18 cellular contexts compared by ENCODE assay signal in the genomic region with DNA sequence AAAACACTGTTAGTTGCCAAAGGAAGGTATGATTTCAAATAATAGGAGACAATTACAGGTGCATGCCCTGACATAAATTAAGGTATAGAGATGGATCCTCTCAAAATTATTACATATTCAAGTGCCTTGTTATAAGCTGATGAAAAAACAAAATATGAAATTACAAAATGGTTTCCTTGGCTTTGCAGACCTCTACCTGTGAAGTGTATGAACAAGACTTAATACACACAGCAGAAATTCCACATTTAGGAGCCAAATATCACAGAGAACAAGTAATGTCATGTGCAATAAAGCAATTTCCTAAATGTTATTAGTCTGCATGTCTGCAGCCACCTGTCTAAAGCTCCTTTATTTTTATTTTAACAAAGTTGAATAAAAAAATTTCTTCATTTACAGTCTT.
DNase-seq lines count a peak whose midpoint lies in the region; TF ChIP-seq lines count a peak whose summit lies in the region.
"Had no signal": no experiment of that assay in that cellular context is flagged by ENCODE, and none has a peak within 500 bp of the region (broad histone marks: within the 10 kb centered on the region; RNA-seq: fewer than 3 reads in every experiment).

No MANE protein-coding gene starts in this region.

- peak; percentile 52 for TF ChIP-seq RAD21 in SK-N-SH (IDR thresholded peaks at IDR 0.05; ENCODE audit: low read length)

- in situ Hi-C loops in GM23248 (cut with MboI): loop anchor here (10.0 to 25.0 kb wide), 2 partner anchors 133 to 906 kb away; no protein-coding TSS in a partner anchor

- POLR2A ChIA-PET in SK-N-SH (lab: Yijun Ruan, JAX): interaction anchor here (0.8 kb wide), 1 partner anchor 150 kb away, joined by 3 read pairs; no protein-coding TSS in a partner anchor

- H3K27ac ChIP-seq in GM23248 (no peak overlapping the region), SK-N-SH (ENCODE audit: low read depth in 2 of 2, low read length in 1 of 2) (peak overlapping the region in 1 of 2 experiments; percentile 8; a peak in 3 of 4 replicates), smooth muscle cell (ENCODE audit: low read depth) (no peak overlapping the region), Peyer's patch (no peak overlapping the region)
- H3K27ac ChIP-seq: adrenal gland, heart left ventricle, tibial nerve, VCaP had no signal

- H3K9me3 ChIP-seq in GM23248 (ENCODE audit: low read depth) (no peaks in the 10 kb centered on the region), SK-N-SH (no peaks in the 10 kb centered on the region), smooth muscle cell (replicated peaks; ENCODE audit: low read depth) (no peaks in the 10 kb centered on the region), Peyer's patch (no peaks in the 10 kb centered on the region)
- H3K9me3 ChIP-seq: adrenal gland, heart left ventricle, mucosa of descending colon, tibial nerve had no signal

- no peaks in the 10 kb centered on the region for H3K36me3 ChIP-seq in GM23248 (ENCODE audit: low read depth)
- H3K36me3 ChIP-seq in SK-N-SH (replicated peaks in 1 of 2; ENCODE audit: control insufficient read depth in 1 of 2, insufficient read depth in 2 of 2, low read length in 1 of 2): peaks cover 0 to 14% of the 10 kb centered on the region in 2 experiments
- no peaks in the 10 kb centered on the region for H3K36me3 ChIP-seq in smooth muscle cell (ENCODE audit: low read depth)
- H3K36me3 ChIP-seq in Peyer's patch: no peaks in the 10 kb centered on the region
- H3K36me3 ChIP-seq: adrenal gland, heart left ventricle, tibial nerve had no signal

- H3K4me1 ChIP-seq in GM23248 (ENCODE audit: insufficient read depth): peaks cover 24% of the 10 kb centered on the region
- H3K4me1 ChIP-seq in SK-N-SH (ENCODE audit: control insufficient read depth in 1 of 2, insufficient read depth in 2 of 2, low read depth in 1 of 2, low read length in 1 of 2): peaks cover 14 to 31% of the 10 kb centered on the region in 2 experiments
- peaks cover 5% of the 10 kb centered on the region for H3K4me1 ChIP-seq in smooth muscle cell (ENCODE audit: low read depth)
- H3K4me1 ChIP-seq in Peyer's patch: peaks cover 0 to 3% (median 0%) of the 10 kb centered on the region in 4 donors
- H3K4me1 ChIP-seq: adrenal gland, heart left ventricle had no signal

- TF ChIP-seq CTCF in GM12865 (IDR thresholded peaks at IDR 0.05; ENCODE audit: insufficient read depth, low read depth, low read length, missing control alignments): peak; percentile 4
- TF ChIP-seq CTCF in SK-N-SH (IDR thresholded peaks at IDR 0.05): no peak; the same call in 1 of the 2 replicates
- TF ChIP-seq CTCF in smooth muscle cell (IDR thresholded peaks at IDR 0.05; ENCODE audit: borderline replicate concordance, insufficient read depth, poor library complexity, severe bottlenecking): no peak
- peak in 1 of 6 experiments; percentile 3 for TF ChIP-seq CTCF in Peyer's patch (IDR thresholded peaks at IDR 0.05)

- H3F3A ChIP-seq in GM23248 (ENCODE audit: insufficient read depth) (peaks cover 15% of the 10 kb centered on the region; the same call in 1 of the 2 replicates), SK-N-SH (replicated peaks; ENCODE audit: insufficient read depth) (peaks cover 27% of the 10 kb centered on the region), smooth muscle cell (ENCODE audit: low read depth) (no peaks in the 10 kb centered on the region)

- TF ChIP-seq EP300 in SK-N-SH (IDR thresholded peaks at IDR 0.05; ENCODE audit: borderline replicate concordance in 1 of 2, low read depth in 1 of 2, low read length in 1 of 2): no peak

- H4K20me1 ChIP-seq in GM23248 (ENCODE audit: insufficient read depth) (no peaks in the 10 kb centered on the region), SK-N-SH (ENCODE audit: insufficient read depth) (no peaks in the 10 kb centered on the region), smooth muscle cell (ENCODE audit: low read depth) (no peaks in the 10 kb centered on the region)

- H3K79me2 ChIP-seq in GM23248 (ENCODE audit: insufficient read depth) (peaks cover 61% of the 10 kb centered on the region), SK-N-SH (ENCODE audit: insufficient read depth) (peaks cover 90% of the 10 kb centered on the region), smooth muscle cell (ENCODE audit: low read depth) (peaks cover 89% of the 10 kb centered on the region)

- H3K4me3 ChIP-seq in GM12865 (ENCODE audit: low read depth, low read length): no peak overlapping the region
- no peak overlapping the region for H3K4me3 ChIP-seq in GM23248
- H3K4me3 ChIP-seq in SK-N-SH (ENCODE audit: low read depth in 2 of 2, low read length in 1 of 2): no peak overlapping the region
- H3K4me3 ChIP-seq in smooth muscle cell: no peak overlapping the region
- H3K4me3 ChIP-seq in Peyer's patch: no peak overlapping the region
- H3K4me3 ChIP-seq: adrenal gland, heart left ventricle, mucosa of descending colon, tibial nerve had no signal

- H3K9me2 ChIP-seq in GM23248 (ENCODE audit: insufficient read depth) (no peaks in the 10 kb centered on the region), SK-N-SH (no peaks in the 10 kb centered on the region)

- no peak overlapping the region for H3K9ac ChIP-seq in GM23248
- no peak overlapping the region for H3K9ac ChIP-seq in SK-N-SH
- no peak overlapping the region for H3K9ac ChIP-seq in smooth muscle cell (ENCODE audit: low read depth)

- H2AFZ ChIP-seq in GM23248 (no peak overlapping the region), SK-N-SH (ENCODE audit: low read depth) (no peak overlapping the region), smooth muscle cell (ENCODE audit: low read depth) (no peak overlapping the region)

- TF ChIP-seq POLR2A in Peyer's patch (IDR thresholded peaks at IDR 0.05): no peak

- H3K4me2 ChIP-seq in GM23248 (ENCODE audit: unreplicated experiment) (peak overlapping the region; percentile 38), SK-N-SH (0 out of 2 replicates have a peak overlapping the region, but pooled peaks have one; percentile 3), smooth muscle cell (peak overlapping the region; percentile 52)

- CTCF ChIA-PET in SK-N-SH (lab: Yijun Ruan, JAX): interaction anchor here (0.6 to 3.8 kb wide), 22 partner anchors 9 to 1600 kb away, joined by 3 to 56 read pairs (median 3); a partner anchor contains a TSS

- H3K27me3 ChIP-seq in GM23248 (replicated peaks; ENCODE audit: insufficient read depth) (no peaks in the 10 kb centered on the region), SK-N-SH (ENCODE audit: insufficient read depth) (no peaks in the 10 kb centered on the region), smooth muscle cell (ENCODE audit: low read depth) (no peaks in the 10 kb centered on the region), Peyer's patch (no peaks in the 10 kb centered on the region)
- H3K27me3 ChIP-seq: adrenal gland, heart left ventricle, tibial nerve had no signal

- DNase-seq in GM12865 (ENCODE audit: low read depth): no peak
- DNase-seq in GM23248: no peak
- no peak for DNase-seq in SK-N-SH
- DNase-seq in smooth muscle cell (lab: John Stamatoyannopoulos, UW; ENCODE audit: unreplicated experiment): no peak
- DNase-seq in iPS-NIHi7 (ENCODE audit: extremely low spot score): no peak
- no peak for DNase-seq in dedifferentiated amniotic fluid mesenchymal stem cell (ENCODE audit: extremely low spot score)
- DNase-seq in Peyer's patch: no peak
- DNase-seq: activated CD4-positive, alpha-beta T cell treated with anti-CD3 and anti-CD28 coated beads, Interleukin-2, amount 50 U/mL, for 1 hour; activated CD8-positive, alpha-beta memory T cell treated with anti-CD3 and anti-CD28 coated beads, Interleukin-2, amount 50 U/mL, for 48 hours; activated effector memory CD4-positive, alpha-beta T cell treated with Interleukin-2 at 50 U/mL for 16 hours; cortex of kidney; heart left ventricle; stimulated activated CD4-positive, alpha-beta T cell treated with anti-CD3 and anti-CD28 coated beads, Interleukin-2, amount 100 ng/mL, for 48 hours; T-helper 17 cell had no signal

TF ChIP-seq in SK-N-SH, 30 proteins besides CTCF, POLR2A, EP300 and RAD21 (continues in another document):
- TF ChIP-seq JUND (IDR thresholded peaks at IDR 0.05) (no peak), NFIC (IDR thresholded peaks at IDR 0.05; ENCODE audit: borderline replicate concordance) (no peak), RXRA (IDR thresholded peaks at IDR 0.05; ENCODE audit: borderline replicate concordance, low read depth) (no peak), FOXM1 (IDR thresholded peaks at IDR 0.05; ENCODE audit: low read depth) (no peak), NRF1 (IDR thresholded peaks at IDR 0.05; ENCODE audit: low read depth, low read length) (no peak), TAF1 (IDR thresholded peaks at IDR 0.05; ENCODE audit: borderline replicate concordance, low read depth, low read length) (no peak), GABPA (IDR thresholded peaks at IDR 0.05; ENCODE audit: low read depth) (no peak), TCF12 (IDR thresholded peaks at IDR 0.05) (no peak), FOXJ3 (CRISPR knock-in tag; IDR thresholded peaks at IDR 0.05) (no peak), MEF2A (IDR thresholded peaks at IDR 0.05; ENCODE audit: borderline replicate concordance, low read depth) (no peak), EZH2phosphoT487 (IDR thresholded peaks at IDR 0.05; ENCODE audit: borderline replicate concordance, low read depth) (no peak), SMC3 (IDR thresholded peaks at IDR 0.05; ENCODE audit: low read depth, low read length) (no peak)
- TF ChIP-seq, protein P1, sequence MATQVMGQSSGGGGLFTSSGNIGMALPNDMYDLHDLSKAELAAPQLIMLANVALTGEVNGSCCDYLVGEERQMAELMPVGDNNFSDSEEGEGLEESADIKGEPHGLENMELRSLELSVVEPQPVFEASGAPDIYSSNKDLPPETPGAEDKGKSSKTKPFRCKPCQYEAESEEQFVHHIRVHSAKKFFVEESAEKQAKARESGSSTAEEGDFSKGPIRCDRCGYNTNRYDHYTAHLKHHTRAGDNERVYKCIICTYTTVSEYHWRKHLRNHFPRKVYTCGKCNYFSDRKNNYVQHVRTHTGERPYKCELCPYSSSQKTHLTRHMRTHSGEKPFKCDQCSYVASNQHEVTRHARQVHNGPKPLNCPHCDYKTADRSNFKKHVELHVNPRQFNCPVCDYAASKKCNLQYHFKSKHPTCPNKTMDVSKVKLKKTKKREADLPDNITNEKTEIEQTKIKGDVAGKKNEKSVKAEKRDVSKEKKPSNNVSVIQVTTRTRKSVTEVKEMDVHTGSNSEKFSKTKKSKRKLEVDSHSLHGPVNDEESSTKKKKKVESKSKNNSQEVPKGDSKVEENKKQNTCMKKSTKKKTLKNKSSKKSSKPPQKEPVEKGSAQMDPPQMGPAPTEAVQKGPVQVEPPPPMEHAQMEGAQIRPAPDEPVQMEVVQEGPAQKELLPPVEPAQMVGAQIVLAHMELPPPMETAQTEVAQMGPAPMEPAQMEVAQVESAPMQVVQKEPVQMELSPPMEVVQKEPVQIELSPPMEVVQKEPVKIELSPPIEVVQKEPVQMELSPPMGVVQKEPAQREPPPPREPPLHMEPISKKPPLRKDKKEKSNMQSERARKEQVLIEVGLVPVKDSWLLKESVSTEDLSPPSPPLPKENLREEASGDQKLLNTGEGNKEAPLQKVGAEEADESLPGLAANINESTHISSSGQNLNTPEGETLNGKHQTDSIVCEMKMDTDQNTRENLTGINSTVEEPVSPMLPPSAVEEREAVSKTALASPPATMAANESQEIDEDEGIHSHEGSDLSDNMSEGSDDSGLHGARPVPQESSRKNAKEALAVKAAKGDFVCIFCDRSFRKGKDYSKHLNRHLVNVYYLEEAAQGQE (IDR thresholded peaks at IDR 0.05; ENCODE audit: low read depth, low read length): no peak
